34 cellular contexts compared by ENCODE assay signal in the genomic region with DNA sequence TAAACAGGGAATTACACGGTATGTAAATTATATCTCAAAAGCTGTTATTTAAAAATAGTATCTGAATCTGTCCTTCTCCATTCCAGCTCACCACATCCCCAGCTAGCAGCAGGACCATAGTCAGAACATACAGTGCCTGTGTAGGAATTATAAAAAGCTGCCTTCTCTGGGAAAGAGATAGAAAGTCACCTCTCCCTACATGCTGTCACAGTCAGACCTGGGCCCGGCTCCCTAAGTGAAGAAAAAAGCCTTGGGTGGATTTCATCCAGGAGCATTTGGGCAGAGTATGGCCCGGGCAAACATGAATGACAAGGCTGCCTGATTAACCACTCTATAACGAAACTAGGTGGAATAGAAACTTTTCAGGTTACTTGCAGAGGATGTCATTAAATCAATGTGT.
"Had no signal": no experiment of that assay in that cellular context is flagged by ENCODE, and none has a peak within 500 bp of the region (broad histone marks: within the 10 kb centered on the region; RNA-seq: fewer than 3 reads in every experiment).

No MANE protein-coding gene starts in this region.

- DNase-seq: Karpas-422, Kasumi-1, MG63, MM.1S, MV-4-11, NCI-H1048, NCI-H1092, NCI-H1092 treated with DMSO at 0.1 percent for 48 hours, NCI-H1105, NCI-H1105 treated with DMSO at 0.1 percent for 48 hours, NCI-H1417, NCI-H1417 treated with DMSO at 0.1 percent for 48 hours, NCI-H1436, NCI-H1436 treated with DMSO at 0.1 percent for 48 hours, NCI-H146, NCI-H1694, NCI-H1694 treated with DMSO at 0.1 percent for 48 hours, NCI-H187, NCI-H187 treated with DMSO at 0.1 percent for 48 hours, NCI-H1930, NCI-H2029, NCI-H2029 treated with DMSO at 0.1 percent for 48 hours, NCI-H2081, NCI-H2081 treated with DMSO at 0.1 percent for 48 hours, NCI-H2107, NCI-H2171, NCI-H2171 treated with DMSO at 0.1 percent for 48 hours, NCI-H2227 treated with DMSO at 0.1 percent for 48 hours, NCI-H226, NCI-H345, NCI-H446, NCI-H446 treated with DMSO at 0.1 percent for 48 hours, NCI-H510A, NCI-H510A treated with DMSO at 0.1 percent for 48 hours had no signal

- H3K4me3 ChIP-seq: MG63 had no signal

- H3K9me3 ChIP-seq: MG63 had no signal

- H3K36me3 ChIP-seq: MG63 had no signal

- H3K27me3 ChIP-seq: MG63 had no signal
